ENCODE assay signal across 1 cellular context in the genomic region with DNA sequence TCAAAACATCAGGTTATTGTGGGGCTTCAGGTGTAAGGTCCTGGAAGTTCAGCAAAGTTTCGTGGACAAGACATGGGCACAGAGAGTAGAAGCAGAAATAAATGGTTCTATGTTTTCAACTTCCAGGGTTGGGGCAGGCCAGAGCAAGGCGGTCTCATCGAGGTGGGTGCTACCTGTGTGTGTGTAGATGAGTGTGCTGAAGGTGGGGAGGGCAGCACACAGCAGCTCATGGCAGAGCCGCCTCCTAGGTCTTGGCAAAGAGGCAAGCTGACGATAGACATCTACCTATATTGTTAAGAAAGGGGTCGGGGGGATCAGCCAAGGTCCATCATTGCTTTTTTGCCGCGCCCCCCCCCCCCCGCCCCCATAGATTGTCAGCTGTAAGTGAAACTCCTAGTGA.
TF ChIP-seq lines count a peak whose summit lies in the region.

No MANE protein-coding gene starts in this region.

TF ChIP-seq in GM12878, 131 proteins besides CTCF, POLR2A, EP300 and RAD21:
- no peak for TF ChIP-seq TCF3 (IDR thresholded peaks at IDR 0.05; ENCODE audit: borderline replicate concordance, insufficient read depth, low read depth, low read length)
- TF ChIP-seq YBX1 (IDR thresholded peaks at IDR 0.05) = no peak
- no peak for TF ChIP-seq RB1 (IDR thresholded peaks at IDR 0.05; ENCODE audit: borderline replicate concordance)
- no peak for TF ChIP-seq MEF2A (IDR thresholded peaks at IDR 0.05; ENCODE audit: insufficient read depth, low read depth, low read length)
- TF ChIP-seq ZSCAN29 (IDR thresholded peaks at IDR 0.05) = no peak
- no peak for TF ChIP-seq SMC3 (IDR thresholded peaks at IDR 0.05; ENCODE audit: borderline replicate concordance, low read length)
- no peak for TF ChIP-seq POLR2AphosphoS5 (IDR thresholded peaks at IDR 0.05; ENCODE audit: low read length)
- no peak for TF ChIP-seq HCFC1 (IDR thresholded peaks at IDR 0.05; ENCODE audit: low read length)
- TF ChIP-seq, protein P1, sequence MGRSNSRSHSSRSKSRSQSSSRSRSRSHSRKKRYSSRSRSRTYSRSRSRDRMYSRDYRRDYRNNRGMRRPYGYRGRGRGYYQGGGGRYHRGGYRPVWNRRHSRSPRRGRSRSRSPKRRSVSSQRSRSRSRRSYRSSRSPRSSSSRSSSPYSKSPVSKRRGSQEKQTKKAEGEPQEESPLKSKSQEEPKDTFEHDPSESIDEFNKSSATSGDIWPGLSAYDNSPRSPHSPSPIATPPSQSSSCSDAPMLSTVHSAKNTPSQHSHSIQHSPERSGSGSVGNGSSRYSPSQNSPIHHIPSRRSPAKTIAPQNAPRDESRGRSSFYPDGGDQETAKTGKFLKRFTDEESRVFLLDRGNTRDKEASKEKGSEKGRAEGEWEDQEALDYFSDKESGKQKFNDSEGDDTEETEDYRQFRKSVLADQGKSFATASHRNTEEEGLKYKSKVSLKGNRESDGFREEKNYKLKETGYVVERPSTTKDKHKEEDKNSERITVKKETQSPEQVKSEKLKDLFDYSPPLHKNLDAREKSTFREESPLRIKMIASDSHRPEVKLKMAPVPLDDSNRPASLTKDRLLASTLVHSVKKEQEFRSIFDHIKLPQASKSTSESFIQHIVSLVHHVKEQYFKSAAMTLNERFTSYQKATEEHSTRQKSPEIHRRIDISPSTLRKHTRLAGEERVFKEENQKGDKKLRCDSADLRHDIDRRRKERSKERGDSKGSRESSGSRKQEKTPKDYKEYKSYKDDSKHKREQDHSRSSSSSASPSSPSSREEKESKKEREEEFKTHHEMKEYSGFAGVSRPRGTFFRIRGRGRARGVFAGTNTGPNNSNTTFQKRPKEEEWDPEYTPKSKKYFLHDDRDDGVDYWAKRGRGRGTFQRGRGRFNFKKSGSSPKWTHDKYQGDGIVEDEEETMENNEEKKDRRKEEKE (IDR thresholded peaks at IDR 0.05) = no peak
- TF ChIP-seq, protein P2, sequence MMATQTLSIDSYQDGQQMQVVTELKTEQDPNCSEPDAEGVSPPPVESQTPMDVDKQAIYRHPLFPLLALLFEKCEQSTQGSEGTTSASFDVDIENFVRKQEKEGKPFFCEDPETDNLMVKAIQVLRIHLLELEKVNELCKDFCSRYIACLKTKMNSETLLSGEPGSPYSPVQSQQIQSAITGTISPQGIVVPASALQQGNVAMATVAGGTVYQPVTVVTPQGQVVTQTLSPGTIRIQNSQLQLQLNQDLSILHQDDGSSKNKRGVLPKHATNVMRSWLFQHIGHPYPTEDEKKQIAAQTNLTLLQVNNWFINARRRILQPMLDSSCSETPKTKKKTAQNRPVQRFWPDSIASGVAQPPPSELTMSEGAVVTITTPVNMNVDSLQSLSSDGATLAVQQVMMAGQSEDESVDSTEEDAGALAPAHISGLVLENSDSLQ (IDR thresholded peaks at IDR 0.05) = no peak
- no peak for TF ChIP-seq ETV6 (conservative IDR thresholded peaks at IDR 0.05 in 1 of 2, IDR thresholded peaks at IDR 0.05 in 1 of 2; ENCODE audit: borderline replicate concordance in 1 of 2, low read depth in 1 of 2)
- no peak for TF ChIP-seq MTA3 (IDR thresholded peaks at IDR 0.05; ENCODE audit: borderline replicate concordance, low read length)
